Comparison of ENCODE assay signal across 9 cellular contexts in the genomic region with DNA sequence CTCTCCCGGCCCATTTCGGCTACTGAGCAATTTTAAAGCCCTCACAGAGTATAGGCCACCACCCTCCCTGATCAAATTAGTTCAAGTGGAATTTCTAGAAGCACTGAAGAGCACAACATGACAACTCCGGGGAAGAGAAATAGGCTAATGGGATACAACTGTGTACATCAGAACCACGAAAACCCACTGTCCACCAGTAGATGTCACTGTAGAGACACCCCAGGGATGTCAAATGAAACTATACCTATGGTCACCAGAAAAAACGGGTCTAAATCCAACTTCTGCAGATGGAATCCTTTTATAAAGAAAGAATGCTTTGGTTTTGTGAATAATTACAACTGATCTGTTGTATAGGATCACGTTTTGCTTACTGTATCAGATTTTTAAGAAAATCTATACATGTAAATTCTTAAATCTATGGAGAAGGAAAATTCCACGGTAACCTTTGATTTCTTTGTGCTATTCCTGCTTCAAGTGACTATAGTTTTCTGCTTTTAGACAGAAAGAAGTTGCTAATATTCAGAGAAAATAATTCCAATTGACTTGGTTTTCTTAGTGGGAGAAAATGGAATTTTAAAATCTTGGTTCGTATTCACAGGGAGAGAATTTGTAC. TPM values are rescaled to one million over a fixed set of nuclear protein-coding genes. Genes with fewer than 3 reads are reported as not detected.
DNase-seq lines count a peak whose midpoint lies in the region; ATAC-seq and TF ChIP-seq lines count a peak whose summit lies in the region.
"Had no signal": no experiment of that assay in that cellular context is flagged by ENCODE, and none has a peak within 500 bp of the region (broad histone marks: within the 10 kb centered on the region; RNA-seq: fewer than 3 reads in every experiment).

No MANE protein-coding gene starts in this region.

- H3K9me3 ChIP-seq in heart left ventricle = no peaks in the 10 kb centered on the region

- no peak overlapping the region for H3K4me3 ChIP-seq in heart left ventricle

- peaks cover 0 to 60% (median 19%) of the 10 kb centered on the region in 9 donors for H3K36me3 ChIP-seq in heart left ventricle

- intact Hi-C loops in heart left ventricle (cut with DNase I) = loop anchor here in 8 of 10 donors (2.0 to 10.0 kb wide), 5 partner anchors 70 to 344 kb away; partner anchors contain the start of gene SH3KBP1 (in 6 of the 8)

- H3K9me3 Mint-ChIP-seq in activated naive CD8-positive, alpha-beta T cell treated with anti-CD3 and anti-CD28 coated beads for 36 hours = peaks cover 1% of the 10 kb centered on the region
- H3K9me3 Mint-ChIP-seq: activated naive CD8-positive, alpha-beta T cell treated with anti-CD3 and anti-CD28 coated beads, Interleukin-2, amount 10 ng/mL, durations not matched to agents 7 days and 5 days had no signal

- H3K4me1 Mint-ChIP-seq in activated naive CD8-positive, alpha-beta T cell treated with anti-CD3 and anti-CD28 coated beads for 36 hours = peaks cover 24% of the 10 kb centered on the region

- TF ChIP-seq POLR2A in heart left ventricle (IDR thresholded peaks at IDR 0.05) = no peak

- TF ChIP-seq CTCF in heart left ventricle (IDR thresholded peaks at IDR 0.05) = peak; percentile 49 to 80 (median 66)

- peaks cover 0 to 4% (median 0%) of the 10 kb centered on the region in 12 donors for H3K4me1 ChIP-seq in heart left ventricle

- no peaks in the 10 kb centered on the region for H3K27me3 ChIP-seq in heart left ventricle

- 34 to 44% (median 42%) methylated on average over 8 of the region's 8 CpGs for WGBS in heart left ventricle, 4 donors

- peak overlapping the region in 4 of 12 donors; percentile 18 to 42 (median 30) for H3K27ac ChIP-seq in heart left ventricle

- peak; percentile 64 for ATAC-seq in HG02885 (IDR thresholded peaks at IDR 0.05; ENCODE audit: poor library complexity, unreplicated experiment)
- ATAC-seq in heart left ventricle = peak; percentile 64 to 84 (median 76)
- no peak for ATAC-seq in GM18868 (IDR thresholded peaks at IDR 0.05; ENCODE audit: unreplicated experiment)

- H3K4me3 Mint-ChIP-seq in activated naive CD8-positive, alpha-beta T cell treated with anti-CD3 and anti-CD28 coated beads for 36 hours = no peak overlapping the region
- H3K4me3 Mint-ChIP-seq: activated naive CD8-positive, alpha-beta T cell treated with anti-CD3 and anti-CD28 coated beads, Interleukin-2, amount 10 ng/mL, durations not matched to agents 7 days and 5 days had no signal

- H3K36me3 Mint-ChIP-seq in activated naive CD8-positive, alpha-beta T cell treated with anti-CD3 and anti-CD28 coated beads for 36 hours = peaks cover 26% of the 10 kb centered on the region

- H3K27ac Mint-ChIP-seq in activated naive CD8-positive, alpha-beta T cell treated with anti-CD3 and anti-CD28 coated beads for 36 hours = peak overlapping the region; percentile 64
- H3K27ac Mint-ChIP-seq: activated naive CD8-positive, alpha-beta T cell treated with anti-CD3 and anti-CD28 coated beads, Interleukin-2, amount 10 ng/mL, durations not matched to agents 7 days and 5 days had no signal

- no peaks in the 10 kb centered on the region for H3K27me3 Mint-ChIP-seq in activated naive CD8-positive, alpha-beta T cell treated with anti-CD3 and anti-CD28 coated beads for 36 hours
- H3K27me3 Mint-ChIP-seq: activated naive CD8-positive, alpha-beta T cell treated with anti-CD3 and anti-CD28 coated beads, Interleukin-2, amount 10 ng/mL, durations not matched to agents 7 days and 5 days had no signal

- DNase-seq in DMS79 treated with DMSO at 0.1 percent for 48 hours (lab: John Stamatoyannopoulos, UW) = peak; percentile 0
- no peak for DNase-seq in DMS79 (lab: John Stamatoyannopoulos, UW)
- peak; percentile 71 for DNase-seq in NCI-H82 (lab: John Stamatoyannopoulos, UW)
- peak; percentile 16 for DNase-seq in activated naive CD8-positive, alpha-beta T cell treated with anti-CD3 and anti-CD28 coated beads for 36 hours
- peak in 3 of 5 donors; percentile 23 to 35 (median 31) for DNase-seq in heart left ventricle
- peak; percentile 33 for DNase-seq in retina
- DNase-seq: activated naive CD8-positive, alpha-beta T cell treated with anti-CD3 and anti-CD28 coated beads, Interleukin-2, amount 10 ng/mL, durations not matched to agents 7 days and 5 days had no signal

RNA-seq across cellular contexts. Expression of gene MAP3K15, which starts 29.5 kb away (rescaled TPM):
- 1 to 10 TPM; 1.1 to 1.5 TPM for total RNA-seq in activated naive CD8-positive, alpha-beta T cell treated with anti-CD3 and anti-CD28 coated beads for 36 hours
- total RNA-seq in heart left ventricle = under 1 TPM in 2 of 9 donors, not detected in 7; 0.09 to 0.15 TPM
- polyA plus RNA-seq in heart left ventricle = under 1 TPM; 0.11 to 0.14 TPM
